ENCODE assay signal across 8 cellular contexts in genomic region chr14:75399819-75400678, GRCh38. TPM values are rescaled to one million over a fixed set of nuclear protein-coding genes. Genes with fewer than 3 reads are reported as not detected.
DNase-seq lines count a peak whose midpoint lies in the region; ATAC-seq, FAIRE-seq and TF ChIP-seq lines count a peak whose summit lies in the region.

No MANE protein-coding gene starts in this region.

- H3K9me3 ChIP-seq in A549, result peaks cover 17% of the 10 kb centered on the region

- peaks cover 16% of the 10 kb centered on the region for H3K4me1 ChIP-seq in A549

- H3K27ac ChIP-seq in A549 (peak overlapping the region; percentile 22 to 23; a peak in 4 of 6 replicates), RWPE1 (peak overlapping the region; percentile 74)

- 34% methylated on average over 8 of the region's 8 CpGs for WGBS in A549 (ENCODE audit: missing lambda C conversion rate)

- TF ChIP-seq POLR2A in A549 (IDR thresholded peaks at IDR 0.05; ENCODE audit: low read length), result no peak

- no peak for TF ChIP-seq EP300 in A549 (IDR thresholded peaks at IDR 0.05)

- DNase-seq in A549 (ENCODE audit: low read depth in 1 of 2, low spot score in 1 of 2), result peak; percentile 18 to 49
- peak; percentile 62 for DNase-seq in HS-27A (ENCODE audit: low read depth)
- peak; percentile 91 for DNase-seq in RWPE1 (ENCODE audit: low spot score)
- DNase-seq in fibroblast of villous mesenchyme (ENCODE audit: low read depth), result peak; percentile 17
- peak; percentile 93 for DNase-seq in posterior vena cava (ENCODE audit: low spot score)
- no peak for DNase-seq in epidermal melanocyte (ENCODE audit: insufficient read length, low spot score)

- no peak for TF ChIP-seq RAD21 in A549 (conservative IDR thresholded peaks at IDR 0.05 in 1 of 2, IDR thresholded peaks at IDR 0.05 in 1 of 2)

- H3K4me3 ChIP-seq in A549, result no peak overlapping the region
- H3K4me3 ChIP-seq in fibroblast of villous mesenchyme (ENCODE audit: low read depth, low read length), result no peak overlapping the region

- peak; percentile 56 to 70 for ATAC-seq in A549
- no peak for ATAC-seq in GM19452 (IDR thresholded peaks at IDR 0.05; ENCODE audit: unreplicated experiment)
- no peak for ATAC-seq in GM21447 (IDR thresholded peaks at IDR 0.05; ENCODE audit: unreplicated experiment)

- intact Hi-C loops in posterior vena cava (cut with DNase I), result no loop called here

- TF ChIP-seq CTCF in A549 (IDR thresholded peaks at IDR 0.05), result no peak
- TF ChIP-seq CTCF in RWPE1 (conservative IDR thresholded peaks at IDR 0.05; ENCODE audit: low read depth), result no peak
- TF ChIP-seq CTCF in fibroblast of villous mesenchyme (IDR thresholded peaks at IDR 0.05; ENCODE audit: insufficient read depth, low read depth, low read length), result no peak

- FAIRE-seq in A549 (lab: Jason Lieb, UNC), result no peak

- POLR2A ChIA-PET in A549 (lab: Yijun Ruan, JAX) (no interaction called here), RWPE1 (lab: Yijun Ruan, JAX; ENCODE audit: low non-redundant PET) (no interaction called here)

- CTCF ChIA-PET in A549 (lab: Yijun Ruan, JAX), result interaction anchor here (0.6 to 1.2 kb wide), 3 partner anchors 9 to 89 kb away, joined by 3 to 4 read pairs (median 3); no protein-coding TSS in a partner anchor
- CTCF ChIA-PET in RWPE1 (lab: Yijun Ruan, JAX), result interaction anchor here (1.1 kb wide), 1 partner anchor 161 kb away, joined by 3 read pairs; no protein-coding TSS in a partner anchor

- H3K4me2 ChIP-seq in A549, result peak overlapping the region; percentile 38

TF ChIP-seq in A549, 52 proteins besides CTCF, POLR2A, EP300 and RAD21:
- TF ChIP-seq NFE2L2 (conservative IDR thresholded peaks at IDR 0.05; ENCODE audit: low read length), result no peak
- no peak for TF ChIP-seq SREBF2 (IDR thresholded peaks at IDR 0.05)
- TF ChIP-seq HOXB5 (CRISPR knock-in tag; IDR thresholded peaks at IDR 0.05), result no peak
- TF ChIP-seq GATA3 (IDR thresholded peaks at IDR 0.05; ENCODE audit: borderline replicate concordance), result no peak
- TF ChIP-seq HOXB13 (CRISPR knock-in tag; IDR thresholded peaks at IDR 0.05; ENCODE audit: low read depth), result no peak
- no peak for TF ChIP-seq MAZ (IDR thresholded peaks at IDR 0.05; ENCODE audit: borderline replicate concordance, low read depth, low read length)
- TF ChIP-seq BCL3 (IDR thresholded peaks at IDR 0.05), result no peak
- peak; percentile 38 for TF ChIP-seq MAFK (IDR thresholded peaks at IDR 0.05; ENCODE audit: partially characterized antibody)
- no peak for TF ChIP-seq KDM5A (IDR thresholded peaks at IDR 0.05)
- TF ChIP-seq RCOR1 (IDR thresholded peaks at IDR 0.05; ENCODE audit: low read depth, low read length), result no peak
- TF ChIP-seq, protein P1, sequence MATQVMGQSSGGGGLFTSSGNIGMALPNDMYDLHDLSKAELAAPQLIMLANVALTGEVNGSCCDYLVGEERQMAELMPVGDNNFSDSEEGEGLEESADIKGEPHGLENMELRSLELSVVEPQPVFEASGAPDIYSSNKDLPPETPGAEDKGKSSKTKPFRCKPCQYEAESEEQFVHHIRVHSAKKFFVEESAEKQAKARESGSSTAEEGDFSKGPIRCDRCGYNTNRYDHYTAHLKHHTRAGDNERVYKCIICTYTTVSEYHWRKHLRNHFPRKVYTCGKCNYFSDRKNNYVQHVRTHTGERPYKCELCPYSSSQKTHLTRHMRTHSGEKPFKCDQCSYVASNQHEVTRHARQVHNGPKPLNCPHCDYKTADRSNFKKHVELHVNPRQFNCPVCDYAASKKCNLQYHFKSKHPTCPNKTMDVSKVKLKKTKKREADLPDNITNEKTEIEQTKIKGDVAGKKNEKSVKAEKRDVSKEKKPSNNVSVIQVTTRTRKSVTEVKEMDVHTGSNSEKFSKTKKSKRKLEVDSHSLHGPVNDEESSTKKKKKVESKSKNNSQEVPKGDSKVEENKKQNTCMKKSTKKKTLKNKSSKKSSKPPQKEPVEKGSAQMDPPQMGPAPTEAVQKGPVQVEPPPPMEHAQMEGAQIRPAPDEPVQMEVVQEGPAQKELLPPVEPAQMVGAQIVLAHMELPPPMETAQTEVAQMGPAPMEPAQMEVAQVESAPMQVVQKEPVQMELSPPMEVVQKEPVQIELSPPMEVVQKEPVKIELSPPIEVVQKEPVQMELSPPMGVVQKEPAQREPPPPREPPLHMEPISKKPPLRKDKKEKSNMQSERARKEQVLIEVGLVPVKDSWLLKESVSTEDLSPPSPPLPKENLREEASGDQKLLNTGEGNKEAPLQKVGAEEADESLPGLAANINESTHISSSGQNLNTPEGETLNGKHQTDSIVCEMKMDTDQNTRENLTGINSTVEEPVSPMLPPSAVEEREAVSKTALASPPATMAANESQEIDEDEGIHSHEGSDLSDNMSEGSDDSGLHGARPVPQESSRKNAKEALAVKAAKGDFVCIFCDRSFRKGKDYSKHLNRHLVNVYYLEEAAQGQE (IDR thresholded peaks at IDR 0.05), result no peak
- TF ChIP-seq, protein P2, sequence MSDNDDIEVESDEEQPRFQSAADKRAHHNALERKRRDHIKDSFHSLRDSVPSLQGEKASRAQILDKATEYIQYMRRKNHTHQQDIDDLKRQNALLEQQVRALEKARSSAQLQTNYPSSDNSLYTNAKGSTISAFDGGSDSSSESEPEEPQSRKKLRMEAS (IDR thresholded peaks at IDR 0.05), result peak; percentile 39
- TF ChIP-seq TFCP2L1 (CRISPR knock-in tag; IDR thresholded peaks at IDR 0.05), result no peak
- no peak for TF ChIP-seq USF2 (IDR thresholded peaks at IDR 0.05)
- 0 out of 2 replicates have a peak, but pooled peaks have one; percentile 27 for TF ChIP-seq FOSL2 (IDR thresholded peaks at IDR 0.05)
- TF ChIP-seq FOSL2 (CRISPR knock-in tag; IDR thresholded peaks at IDR 0.05), result no peak; the same call in 1 of the 2 replicates
- TF ChIP-seq HOXA7 (CRISPR knock-in tag; IDR thresholded peaks at IDR 0.05), result no peak
- TF ChIP-seq, protein P3, sequence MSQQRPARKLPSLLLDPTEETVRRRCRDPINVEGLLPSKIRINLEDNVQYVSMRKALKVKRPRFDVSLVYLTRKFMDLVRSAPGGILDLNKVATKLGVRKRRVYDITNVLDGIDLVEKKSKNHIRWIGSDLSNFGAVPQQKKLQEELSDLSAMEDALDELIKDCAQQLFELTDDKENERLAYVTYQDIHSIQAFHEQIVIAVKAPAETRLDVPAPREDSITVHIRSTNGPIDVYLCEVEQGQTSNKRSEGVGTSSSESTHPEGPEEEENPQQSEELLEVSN (IDR thresholded peaks at IDR 0.05; ENCODE audit: borderline replicate concordance, low read depth), result no peak
- no peak for TF ChIP-seq SMC3 (IDR thresholded peaks at IDR 0.05)
- no peak for TF ChIP-seq JUN (IDR thresholded peaks at IDR 0.05)
- no peak for TF ChIP-seq HMGXB4 (CRISPR knock-in tag; IDR thresholded peaks at IDR 0.05; ENCODE audit: borderline replicate concordance)

RNA-seq across cellular contexts. Expression of gene JDP2, which starts 27.8 kb away (rescaled TPM):
- 17.2 and 31.2 TPM in 2 replicates for polyA plus RNA-seq in A549 (2011; rRNA removed)
- 36.1 and 38.3 TPM in 2 replicates for polyA plus RNA-seq in A549 (2012; cell fraction: cytosol; rRNA removed)
- 25.5 and 27.7 TPM in 2 replicates for polyA plus RNA-seq in A549 (2012; cell fraction: nucleus; rRNA removed)
- 22.4 to 25.4 TPM (median 23.2 TPM) in 3 replicates for polyA plus RNA-seq in A549 (2017; fragmentation: RNase III; extraction: RNeasy Plus Mini Kit Qiagen cat#74134 plus additional on column Dnase treatment)
- 15.0 and 24.1 TPM in 2 replicates for polyA minus RNA-seq in A549 (2011; rRNA and poly(A)+ RNA removed)
- 36.4 and 51.4 TPM in 2 replicates for total RNA-seq in fibroblast of villous mesenchyme
- 10 to 100 TPM; 44.2 to 54.8 TPM for total RNA-seq in posterior vena cava

Comparison
In these comparisons a context has a peak if more than half of its experiments do, and no peak if none do; other contexts are left out.
1. ATAC-seq: peak in A549 (2 of 2); none in GM19452 (single experiment) and GM21447 (single experiment).